Comparison of ENCODE assay signal across 17 cellular contexts in the genomic region with DNA sequence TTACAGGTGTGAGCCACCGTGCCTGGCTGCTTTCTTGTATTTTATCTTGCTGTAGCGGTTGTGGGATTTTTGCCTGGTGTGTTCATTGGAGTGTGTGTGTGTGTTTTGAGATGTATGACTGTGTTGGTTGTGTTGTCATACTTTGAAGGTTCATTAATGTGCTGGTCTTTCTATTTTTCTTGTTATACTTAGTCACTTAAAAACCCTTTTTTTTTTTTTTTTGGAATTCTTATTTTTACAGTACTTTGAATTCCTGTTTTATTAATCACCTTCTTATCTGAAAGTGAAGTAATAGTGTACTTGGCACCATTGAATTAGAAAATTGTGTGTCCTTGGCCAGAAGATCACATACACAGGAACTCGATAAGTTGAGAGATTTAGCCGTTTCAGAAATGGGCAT. TPM values are rescaled to one million over a fixed set of nuclear protein-coding genes. Genes with fewer than 3 reads are reported as not detected.
A peak's percentile ranks its signal among the peaks of the same experiment; 100 is the strongest.
DNase-seq lines count a peak whose midpoint lies in the region; ATAC-seq and TF ChIP-seq lines count a peak whose summit lies in the region.
"Had no signal": no experiment of that assay in that cellular context is flagged by ENCODE, and none has a peak within 500 bp of the region (broad histone marks: within the 10 kb centered on the region; RNA-seq: fewer than 3 reads in every experiment).

No MANE protein-coding gene starts in this region.

- no peaks in the 10 kb centered on the region for H3K9me3 ChIP-seq in adrenal gland (replicated peaks in 1 of 3)
- H3K9me3 ChIP-seq in skeletal muscle satellite cell (replicated peaks; ENCODE audit: low read length), result no peaks in the 10 kb centered on the region
- no peaks in the 10 kb centered on the region for H3K9me3 ChIP-seq in smooth muscle cell (replicated peaks; ENCODE audit: low read depth)
- H3K9me3 ChIP-seq: prostate gland had no signal

- peaks cover 32% of the 10 kb centered on the region for H4K20me1 ChIP-seq in smooth muscle cell (ENCODE audit: low read depth)

- H3K27ac ChIP-seq in adrenal gland (peak overlapping the region in 3 of 5 donors; percentile 47 to 90 (median 67)), foreskin keratinocyte (no peak overlapping the region), smooth muscle cell (ENCODE audit: low read depth) (no peak overlapping the region)
- H3K27ac ChIP-seq: prostate gland had no signal

- peaks cover 8 to 19% of the 10 kb centered on the region in 2 donors for H3K4me1 ChIP-seq in adrenal gland (replicated peaks in 1 of 2)
- peaks cover 6% of the 10 kb centered on the region for H3K4me1 ChIP-seq in foreskin keratinocyte
- peaks cover 20% of the 10 kb centered on the region for H3K4me1 ChIP-seq in skeletal muscle satellite cell (ENCODE audit: control insufficient read depth, insufficient read depth, low read length)
- peaks cover 7% of the 10 kb centered on the region for H3K4me1 ChIP-seq in smooth muscle cell (ENCODE audit: low read depth)
- H3K4me1 ChIP-seq: prostate gland had no signal

- peak overlapping the region; percentile 42 for H3K4me2 ChIP-seq in skeletal muscle satellite cell (ENCODE audit: low read length)
- no peak overlapping the region for H3K4me2 ChIP-seq in smooth muscle cell

- H3K4me3 ChIP-seq in adrenal gland (no peak overlapping the region), skeletal muscle satellite cell (ENCODE audit: low read length) (no peak overlapping the region), smooth muscle cell (no peak overlapping the region)
- H3K4me3 ChIP-seq: prostate gland had no signal

- H3K36me3 ChIP-seq in adrenal gland (replicated peaks in 1 of 2) (no peaks in the 10 kb centered on the region), skeletal muscle satellite cell (ENCODE audit: insufficient read depth, low read length) (no peaks in the 10 kb centered on the region), smooth muscle cell (ENCODE audit: low read depth) (no peaks in the 10 kb centered on the region)
- H3K36me3 ChIP-seq: prostate gland had no signal

- TF ChIP-seq POLR2A in adrenal gland (IDR thresholded peaks at IDR 0.05), result no peak

- H3K27ac Mint-ChIP-seq in activated T-cell treated with anti-CD3 and anti-CD28 coated beads, Interleukin-2, amount 50 U/mL, for 24 hours, result peak overlapping the region; percentile 37
- H3K27ac Mint-ChIP-seq: activated naive CD4-positive, alpha-beta T cell treated with anti-CD3 and anti-CD28 coated beads, Interleukin-2, amount 50 U/mL, for 24 hours had no signal

- H3K4me3 Mint-ChIP-seq in activated T-cell treated with anti-CD3 and anti-CD28 coated beads, Interleukin-2, amount 50 U/mL, for 24 hours, result no peak overlapping the region
- H3K4me3 Mint-ChIP-seq: activated naive CD4-positive, alpha-beta T cell treated with anti-CD3 and anti-CD28 coated beads, Interleukin-2, amount 50 U/mL, for 24 hours; T-cell had no signal

- peaks cover 11% of the 10 kb centered on the region for H3K36me3 Mint-ChIP-seq in activated T-cell treated with anti-CD3 and anti-CD28 coated beads, Interleukin-2, amount 50 U/mL, for 24 hours (ENCODE audit: low read depth)

- H2AFZ ChIP-seq in smooth muscle cell (ENCODE audit: low read depth), result no peak overlapping the region

- H3F3A ChIP-seq in smooth muscle cell (ENCODE audit: low read depth), result no peaks in the 10 kb centered on the region

- intact Hi-C loops in adrenal gland (cut with DNase I), result no loop called here

- H3K27me3 ChIP-seq in adrenal gland (no peaks in the 10 kb centered on the region), foreskin keratinocyte (no peaks in the 10 kb centered on the region), skeletal muscle satellite cell (ENCODE audit: control insufficient read depth, insufficient read depth, low read length) (no peaks in the 10 kb centered on the region), smooth muscle cell (ENCODE audit: low read depth) (no peaks in the 10 kb centered on the region)

- H3K27me3 Mint-ChIP-seq in activated T-cell treated with anti-CD3 and anti-CD28 coated beads, Interleukin-2, amount 50 U/mL, for 24 hours, result no peaks in the 10 kb centered on the region
- H3K27me3 Mint-ChIP-seq: activated naive CD4-positive, alpha-beta T cell treated with anti-CD3 and anti-CD28 coated beads, Interleukin-2, amount 50 U/mL, for 24 hours; T-cell had no signal

- no peak for DNase-seq in activated T-cell treated with anti-CD3 and anti-CD28 coated beads, Interleukin-2, amount 50 U/mL, for 24 hours
- no peak for DNase-seq in activated T-cell treated with anti-CD3 and anti-CD28 coated beads, Interleukin-2, amount 50 U/mL, for 48 hours
- DNase-seq in adrenal gland (peak in 4 of 7 donors; percentile 15 to 46 (median 28)), foreskin keratinocyte (peak; percentile 43 to 51), smooth muscle cell (lab: John Stamatoyannopoulos, UW; ENCODE audit: unreplicated experiment) (no peak), COLO829 (ENCODE audit: low spot score) (no peak), SKM-1 (lab: John Stamatoyannopoulos, UW; ENCODE audit: unreplicated experiment) (no peak)
- DNase-seq: activated CD4-positive, CD25-positive, alpha-beta regulatory T cell; activated CD8-positive, alpha-beta memory T cell treated with anti-CD3 and anti-CD28 coated beads, Interleukin-2, amount 50 U/mL, for 48 hours; GOT3; NCI-H748 treated with DMSO at 0.1 percent for 48 hours; stimulated activated CD4-positive, alpha-beta T cell treated with anti-CD3 and anti-CD28 coated beads, Interleukin-2, amount 100 ng/mL, for 24 hours; T-cell had no signal

- no peak overlapping the region for H3K9ac ChIP-seq in skeletal muscle satellite cell (ENCODE audit: low read depth, low read length)
- H3K9ac ChIP-seq in smooth muscle cell (ENCODE audit: low read depth), result no peak overlapping the region

- ATAC-seq in foreskin keratinocyte, result peak; percentile 37
- ATAC-seq: Panc1, T-cell had no signal

- H3K79me2 ChIP-seq in smooth muscle cell (ENCODE audit: low read depth), result peaks cover 47% of the 10 kb centered on the region

- WGBS in adrenal gland, 4 donors, result 30 to 51% (median 42%) methylated on average over 4 of the region's 4 CpGs
- WGBS in smooth muscle cell (ENCODE audit: low lambda C conversion rate), result 85% methylated on average over 4 of the region's 4 CpGs

- H3K9me3 Mint-ChIP-seq in activated T-cell treated with anti-CD3 and anti-CD28 coated beads, Interleukin-2, amount 50 U/mL, for 24 hours, result no peaks in the 10 kb centered on the region
- H3K9me3 Mint-ChIP-seq: activated naive CD4-positive, alpha-beta T cell treated with anti-CD3 and anti-CD28 coated beads, Interleukin-2, amount 50 U/mL, for 24 hours; T-cell had no signal

- TF ChIP-seq CTCF in adrenal gland (IDR thresholded peaks at IDR 0.05) (no peak), foreskin keratinocyte (conservative IDR thresholded peaks at IDR 0.05) (no peak), smooth muscle cell (IDR thresholded peaks at IDR 0.05; ENCODE audit: borderline replicate concordance, insufficient read depth, poor library complexity, severe bottlenecking) (no peak)

- H3K4me1 Mint-ChIP-seq in activated T-cell treated with anti-CD3 and anti-CD28 coated beads, Interleukin-2, amount 50 U/mL, for 24 hours (ENCODE audit: low read depth), result peaks cover 59% of the 10 kb centered on the region

RNA-seq across cellular contexts. Expression of a gene that starts 30.2 kb away (rescaled TPM):
- total RNA-seq in adrenal gland (10 to 100 TPM in 7 of 8 donors, 1 to 10 TPM in 1; 6.8 to 19.3 (median 13.4) TPM), foreskin keratinocyte (11.5 and 13.3 TPM in 2 replicates), smooth muscle cell (8.8 and 10.3 TPM in 2 replicates)
- polyA plus RNA-seq in adrenal gland (10 to 100 TPM in 1 of 3 donors, 1 to 10 TPM in 2; 4.2 to 27.8 (median 6.0) TPM), foreskin keratinocyte (3.1 and 4.1 TPM in 2 replicates), smooth muscle cell (2.6 and 4.4 TPM in 2 replicates)
- 9.9 and 10.7 TPM in 2 replicates for total RNA-seq in skeletal muscle satellite cell (2012; rRNA removed)

Comparison
In these comparisons a context has a peak if more than half of its experiments do, and no peak if none do; other contexts are left out.
1. DNase-seq: peak in adrenal gland (4 of 7) and foreskin keratinocyte (2 of 2); none in activated T-cell treated with anti-CD3 and anti-CD28 coated beads, Interleukin-2, amount 50 U/mL, for 24 hours (single experiment), activated T-cell treated with anti-CD3 and anti-CD28 coated beads, Interleukin-2, amount 50 U/mL, for 48 hours (0 of 2), smooth muscle cell (single experiment), COLO829 (single experiment) and SKM-1 (single experiment).
2. H3K27ac ChIP-seq: peak in adrenal gland (3 of 5); none in foreskin keratinocyte (single experiment) and smooth muscle cell (single experiment).